In genomic region chr17:31437720-31438400, GRCh38 we compare ENCODE assay signal across 19 cellular contexts. TPM values are rescaled to one million over a fixed set of nuclear protein-coding genes. Genes with fewer than 3 reads are reported as not detected.
DNase-seq lines count a peak whose midpoint lies in the region; ATAC-seq and TF ChIP-seq lines count a peak whose summit lies in the region.
"Had no signal": no experiment of that assay in that cellular context is flagged by ENCODE, and none has a peak within 500 bp of the region (broad histone marks: within the 10 kb centered on the region; RNA-seq: fewer than 3 reads in every experiment).

No MANE protein-coding gene starts in this region.

- CTCF ChIA-PET in HCT116 (lab: Charles Lee) (interaction anchor here (0.9 to 1.6 kb wide), 14 partner anchors 9 to 405 kb away, joined by 3 to 23 read pairs (median 5); no protein-coding TSS in a partner anchor), PC-3 (lab: Charles Lee) (interaction anchor here (0.7 kb wide), 1 partner anchor 16 kb away, joined by 4 read pairs; no protein-coding TSS in a partner anchor)

- H3K27me3 Mint-ChIP-seq in activated T-helper 2 cell treated with anti-CD3 and anti-CD28 coated beads, Interferon-gamma antibody, Interleukin-2, Interleukin-4, amounts not matched to agents 10 μg/mL and 5 μg/mL and 100 μg/mL, durations not matched to agents 14 hours and 24 hours and 36 hours (ENCODE audit: low read depth), result peaks cover 27% of the 10 kb centered on the region
- H3K27me3 Mint-ChIP-seq: activated CD4-positive, alpha-beta T cell treated with anti-CD3 and anti-CD28 coated beads for 36 hours; activated CD8-positive, alpha-beta T cell treated with anti-CD3 and anti-CD28 coated beads for 36 hours; activated naive CD8-positive, alpha-beta T cell had no signal

- no peak for TF ChIP-seq RAD21 in HCT116 (IDR thresholded peaks at IDR 0.05; ENCODE audit: low read depth)

- H3K27ac ChIP-seq in HCT116 (ENCODE audit: low read depth, low read length) (no peak overlapping the region), PC-3 (ENCODE audit: low read length) (no peak overlapping the region)
- H3K27ac ChIP-seq: colonic mucosa, neutrophil, prostate gland, SJCRH30, upper lobe of left lung, VCaP had no signal

- H3K4me1 Mint-ChIP-seq in activated T-helper 2 cell treated with anti-CD3 and anti-CD28 coated beads, Interferon-gamma antibody, Interleukin-2, Interleukin-4, amounts not matched to agents 10 μg/mL and 5 μg/mL and 100 μg/mL, durations not matched to agents 14 hours and 24 hours and 36 hours (ENCODE audit: low read depth), result peaks cover 16% of the 10 kb centered on the region

- no peaks in the 10 kb centered on the region for H3K36me3 Mint-ChIP-seq in activated T-helper 2 cell treated with anti-CD3 and anti-CD28 coated beads, Interferon-gamma antibody, Interleukin-2, Interleukin-4, amounts not matched to agents 10 μg/mL and 5 μg/mL and 100 μg/mL, durations not matched to agents 14 hours and 24 hours and 36 hours (ENCODE audit: low read depth)
- H3K36me3 Mint-ChIP-seq: activated naive CD8-positive, alpha-beta T cell; CD14-positive monocyte had no signal

- H3K79me2 ChIP-seq in HCT116 (ENCODE audit: insufficient read depth, low read length) (no peaks in the 10 kb centered on the region), PC-3 (ENCODE audit: low read length) (no peaks in the 10 kb centered on the region)

- DNase-seq in HCT116 (ENCODE audit: low read depth, low spot score) (no peak), PC-3 (no peak), left colon (no peak), sciatic nerve (ENCODE audit: low spot score) (no peak), HK-2 (ENCODE audit: unreplicated experiment) (no peak), AG08396 (ENCODE audit: low spot score) (no peak)
- no peak for DNase-seq in activated T-helper 2 cell treated with anti-CD3 and anti-CD28 coated beads, Interferon-gamma antibody, Interleukin-2, Interleukin-4, amounts not matched to agents 10 μg/mL and 5 μg/mL and 100 μg/mL, durations not matched to agents 14 hours and 24 hours and 36 hours (ENCODE audit: low spot score)
- DNase-seq: NCI-H1417 treated with DMSO at 0.1 percent for 48 hours, NCI-H2227 treated with DMSO at 0.1 percent for 48 hours had no signal

- POLR2A ChIA-PET in HCT116 (lab: Charles Lee), result no interaction called here
- POLR2A ChIA-PET in PC-3 (lab: Charles Lee; ENCODE audit: unreplicated experiment), result no interaction called here

- H3K27me3 ChIP-seq in HCT116 (ENCODE audit: insufficient read depth, low read length) (no peaks in the 10 kb centered on the region), PC-3 (ENCODE audit: low read length) (no peaks in the 10 kb centered on the region)
- H3K27me3 ChIP-seq: colonic mucosa, SJCRH30, upper lobe of left lung had no signal

- no peak; the same call in 1 of the 2 replicates for ATAC-seq in HCT116
- no peak for ATAC-seq in PC-3
- ATAC-seq in left colon, result peak; percentile 6
- peak; percentile 35 for ATAC-seq in sciatic nerve

- H3K4me3 Mint-ChIP-seq in activated T-helper 2 cell treated with anti-CD3 and anti-CD28 coated beads, Interferon-gamma antibody, Interleukin-2, Interleukin-4, amounts not matched to agents 10 μg/mL and 5 μg/mL and 100 μg/mL, durations not matched to agents 14 hours and 24 hours and 36 hours (ENCODE audit: low read depth), result no peak overlapping the region
- H3K4me3 Mint-ChIP-seq: activated CD4-positive, alpha-beta T cell treated with anti-CD3 and anti-CD28 coated beads for 36 hours; activated CD8-positive, alpha-beta T cell treated with anti-CD3 and anti-CD28 coated beads for 36 hours; activated naive CD8-positive, alpha-beta T cell had no signal

- H3K4me1 ChIP-seq in HCT116 (ENCODE audit: control insufficient read depth in 1 of 2, insufficient read depth in 2 of 2, low read length in 2 of 2), result peaks cover 0 to 5% of the 10 kb centered on the region in 2 experiments; a peak in 1 of 4 replicates
- H3K4me1 ChIP-seq in PC-3 (ENCODE audit: insufficient read depth, low read length), result no peaks in the 10 kb centered on the region
- H3K4me1 ChIP-seq: colonic mucosa, prostate gland, SJCRH30 had no signal

- no peak overlapping the region for H3K27ac Mint-ChIP-seq in activated T-helper 2 cell treated with anti-CD3 and anti-CD28 coated beads, Interferon-gamma antibody, Interleukin-2, Interleukin-4, amounts not matched to agents 10 μg/mL and 5 μg/mL and 100 μg/mL, durations not matched to agents 14 hours and 24 hours and 36 hours
- H3K27ac Mint-ChIP-seq: activated CD4-positive, alpha-beta T cell treated with anti-CD3 and anti-CD28 coated beads for 36 hours; activated CD8-positive, alpha-beta T cell treated with anti-CD3 and anti-CD28 coated beads for 36 hours; activated naive CD8-positive, alpha-beta T cell had no signal

- H2AFZ ChIP-seq in HCT116 (ENCODE audit: low read depth, low read length, poor library complexity, severe bottlenecking), result no peak overlapping the region
- no peak overlapping the region for H2AFZ ChIP-seq in PC-3 (ENCODE audit: low read length)

- H3K9me3 ChIP-seq in HCT116 (ENCODE audit: control insufficient read depth in 1 of 2, insufficient read depth in 1 of 2, low read depth in 1 of 2, low read length in 2 of 2) (no peaks in the 10 kb centered on the region), PC-3 (ENCODE audit: low read length) (no peaks in the 10 kb centered on the region)
- H3K9me3 ChIP-seq: colonic mucosa, neutrophil, prostate gland, SJCRH30, upper lobe of left lung had no signal

- no peak for TF ChIP-seq POLR2A in HCT116 (IDR thresholded peaks at IDR 0.05; ENCODE audit: borderline replicate concordance, extremely low read depth, insufficient read depth, insufficient read length)

- H3K9me3 Mint-ChIP-seq in activated T-helper 2 cell treated with anti-CD3 and anti-CD28 coated beads, Interferon-gamma antibody, Interleukin-2, Interleukin-4, amounts not matched to agents 10 μg/mL and 5 μg/mL and 100 μg/mL, durations not matched to agents 14 hours and 24 hours and 36 hours, result no peaks in the 10 kb centered on the region
- H3K9me3 Mint-ChIP-seq: activated CD8-positive, alpha-beta T cell treated with anti-CD3 and anti-CD28 coated beads for 36 hours; CD14-positive monocyte had no signal

- H3K4me2 ChIP-seq in HCT116 (ENCODE audit: low read length), result peak overlapping the region; percentile 32; the same call in 1 of the 2 replicates
- peak overlapping the region; percentile 50; the same call in 1 of the 2 replicates for H3K4me2 ChIP-seq in PC-3 (ENCODE audit: low read length)

- H3K36me3 ChIP-seq in HCT116 (ENCODE audit: control insufficient read depth in 1 of 2, insufficient read depth in 2 of 2, low read length in 2 of 2), result no peaks in the 10 kb centered on the region
- no peaks in the 10 kb centered on the region for H3K36me3 ChIP-seq in PC-3 (ENCODE audit: low read depth, low read length)
- H3K36me3 ChIP-seq: colonic mucosa, neutrophil, prostate gland, SJCRH30, upper lobe of left lung had no signal

- H3K9ac ChIP-seq in HCT116 (ENCODE audit: low read length) (no peak overlapping the region), PC-3 (ENCODE audit: low read length) (no peak overlapping the region)

- TF ChIP-seq CTCF in HCT116 (IDR thresholded peaks at IDR 0.05 in 2 of 3, conservative IDR thresholded peaks at IDR 0.05 in 1 of 3; ENCODE audit: borderline replicate concordance in 1 of 3, insufficient read depth in 1 of 3, low read depth in 2 of 3, low read length in 2 of 3) (no peak), PC-3 (conservative IDR thresholded peaks at IDR 0.05; ENCODE audit: low read depth, low read length) (no peak)

- H3K9me2 ChIP-seq in HCT116 (ENCODE audit: insufficient read depth) (no peaks in the 10 kb centered on the region), PC-3 (replicated peaks; ENCODE audit: low read length) (no peaks in the 10 kb centered on the region)

- H4K20me1 ChIP-seq in HCT116 (ENCODE audit: insufficient read depth) (no peaks in the 10 kb centered on the region), PC-3 (ENCODE audit: low read length) (no peaks in the 10 kb centered on the region)

- RAD21 ChIA-PET in HCT116 (lab: Charles Lee; ENCODE audit: low non-redundant PET in 1 of 2, low total read pairs in 2 of 2, uncharacterized antibody in 2 of 2, unreplicated experiment in 2 of 2), result interaction anchor here (1.4 to 1.7 kb wide), 3 partner anchors 80 to 87 kb away, joined by 6 to 10 read pairs (median 9); no protein-coding TSS in a partner anchor

- H3K4me3 ChIP-seq in HCT116 (replicated peaks in 1 of 2; ENCODE audit: low read depth in 1 of 2, low read length in 2 of 2) (no peak overlapping the region), PC-3 (ENCODE audit: low read length) (no peak overlapping the region)
- H3K4me3 ChIP-seq: colonic mucosa, prostate gland, SJCRH30, upper lobe of left lung had no signal

- no peaks in the 10 kb centered on the region for H3F3A ChIP-seq in PC-3 (ENCODE audit: low read length, unreplicated experiment)

- intact Hi-C loops in HCT116 (cut with micrococcal nuclease) (loop anchor here (1.0 kb wide), 3 partner anchors 79 to 404 kb away; no protein-coding TSS in a partner anchor), PC-3 (cut with micrococcal nuclease) (loop anchor here (1.0 to 5.0 kb wide), 2 partner anchors 87 to 404 kb away; no protein-coding TSS in a partner anchor), left colon (cut with DNase I, micrococcal nuclease) (loop anchor here (5.0 to 10.0 kb wide), 2 partner anchors 89 to 407 kb away; no protein-coding TSS in a partner anchor), sciatic nerve (cut with DNase I) (loop anchor here (5.0 kb wide), 1 partner anchor 84 kb away; no protein-coding TSS in a partner anchor)
- intact Hi-C loops in activated T-helper 2 cell treated with anti-CD3 and anti-CD28 coated beads, Interferon-gamma antibody, Interleukin-2, Interleukin-4, amounts not matched to agents 10 μg/mL and 5 μg/mL and 100 μg/mL, durations not matched to agents 14 hours and 24 hours and 36 hours (cut with micrococcal nuclease), result loop anchor here (1.0 to 5.0 kb wide), 2 partner anchors 87 to 404 kb away; no protein-coding TSS in a partner anchor

- BruUV-seq in HCT116 (replicated peaks; lab: Mats Ljungman, UMichigan) (no TSS peak), PC-3 (replicated peaks; lab: Mats Ljungman, UMichigan) (no TSS peak)

TF ChIP-seq in HCT116, 20 proteins besides CTCF, POLR2A, EP300 and RAD21 (continues in another document):
- no peak for TF ChIP-seq ELF1 (IDR thresholded peaks at IDR 0.05; ENCODE audit: borderline replicate concordance, low read depth)
- no peak for TF ChIP-seq ZNF274 (IDR thresholded peaks at IDR 0.05; ENCODE audit: low read depth, low read length)
- TF ChIP-seq CBX3 (IDR thresholded peaks at IDR 0.05; ENCODE audit: low read depth), result no peak
- no peak for TF ChIP-seq TCF7L2 (IDR thresholded peaks at IDR 0.05; ENCODE audit: borderline replicate concordance, extremely low read depth, insufficient read depth, insufficient read length)
- TF ChIP-seq CEBPB (IDR thresholded peaks at IDR 0.05; ENCODE audit: low read depth), result no peak
- TF ChIP-seq SP1 (IDR thresholded peaks at IDR 0.05; ENCODE audit: low read depth), result no peak
- no peak for TF ChIP-seq EZH2 (IDR thresholded peaks at IDR 0.05)

RNA-seq across cellular contexts. Expression of gene RAB11FIP4, which starts 46.4 kb away (rescaled TPM):
- total RNA-seq in HCT116 (2021; ENCODE audit: unreplicated experiment) (15.1 TPM), PC-3 (2014; rRNA removed) (4.2 and 4.5 TPM in 2 replicates), left colon (10 to 100 TPM; 42.5 to 46.9 TPM), sciatic nerve (7.6 TPM)
- 9.6 and 10.7 TPM in 2 replicates for polyA plus RNA-seq in HCT116 (2012)
- 20.8 and 26.2 TPM in 2 replicates for total RNA-seq in activated T-helper 2 cell treated with anti-CD3 and anti-CD28 coated beads, Interferon-gamma antibody, Interleukin-2, Interleukin-4, amounts not matched to agents 10 μg/mL and 5 μg/mL and 100 μg/mL, durations not matched to agents 14 hours and 24 hours and 36 hours

Comparison
In these comparisons a context has a peak if more than half of its experiments do, and no peak if none do; other contexts are left out.
1. ATAC-seq: peak in left colon (single experiment) and sciatic nerve (single experiment); none in HCT116 (single experiment) and PC-3 (single experiment).